21 cellular contexts compared by ENCODE assay signal in genomic region chr5:174622067-174622466, GRCh38.
"Had no signal": no experiment of that assay in that cellular context is flagged by ENCODE, and none has a peak within 500 bp of the region (broad histone marks: within the 10 kb centered on the region; RNA-seq: fewer than 3 reads in every experiment).

No MANE protein-coding gene starts in this region.

- H3K27me3 ChIP-seq: MG63, SJSA1 had no signal

- H3K9me3 ChIP-seq: MG63 had no signal

- H3K27ac ChIP-seq: SJSA1, SK-N-MC had no signal

- H3K4me3 ChIP-seq: MG63, SJSA1, SK-N-MC had no signal

- ATAC-seq: HepG2, Panc1, PC-3 had no signal

- H3K36me3 ChIP-seq: MG63, SJSA1 had no signal

- H3K4me1 ChIP-seq: SJSA1 had no signal

- DNase-seq: IMR-90, Karpas-422, KG1, MG63, NCI-H1092 treated with DMSO at 0.1 percent for 48 hours, NCI-H1436, NCI-H187, NCI-H2029, NCI-H2081 treated with DMSO at 0.1 percent for 48 hours, NCI-H2171 treated with DMSO at 0.1 percent for 48 hours, NCI-H2227 treated with DMSO at 0.1 percent for 48 hours, NCI-H524, NCI-H526 treated with DMSO at 0.1 percent for 48 hours, NCI-H748 treated with DMSO at 0.1 percent for 48 hours, PC-3, Right ventricle myocardium superior, SIG-M5 had no signal
